1 cellular context compared by ENCODE assay signal in the genomic region with DNA sequence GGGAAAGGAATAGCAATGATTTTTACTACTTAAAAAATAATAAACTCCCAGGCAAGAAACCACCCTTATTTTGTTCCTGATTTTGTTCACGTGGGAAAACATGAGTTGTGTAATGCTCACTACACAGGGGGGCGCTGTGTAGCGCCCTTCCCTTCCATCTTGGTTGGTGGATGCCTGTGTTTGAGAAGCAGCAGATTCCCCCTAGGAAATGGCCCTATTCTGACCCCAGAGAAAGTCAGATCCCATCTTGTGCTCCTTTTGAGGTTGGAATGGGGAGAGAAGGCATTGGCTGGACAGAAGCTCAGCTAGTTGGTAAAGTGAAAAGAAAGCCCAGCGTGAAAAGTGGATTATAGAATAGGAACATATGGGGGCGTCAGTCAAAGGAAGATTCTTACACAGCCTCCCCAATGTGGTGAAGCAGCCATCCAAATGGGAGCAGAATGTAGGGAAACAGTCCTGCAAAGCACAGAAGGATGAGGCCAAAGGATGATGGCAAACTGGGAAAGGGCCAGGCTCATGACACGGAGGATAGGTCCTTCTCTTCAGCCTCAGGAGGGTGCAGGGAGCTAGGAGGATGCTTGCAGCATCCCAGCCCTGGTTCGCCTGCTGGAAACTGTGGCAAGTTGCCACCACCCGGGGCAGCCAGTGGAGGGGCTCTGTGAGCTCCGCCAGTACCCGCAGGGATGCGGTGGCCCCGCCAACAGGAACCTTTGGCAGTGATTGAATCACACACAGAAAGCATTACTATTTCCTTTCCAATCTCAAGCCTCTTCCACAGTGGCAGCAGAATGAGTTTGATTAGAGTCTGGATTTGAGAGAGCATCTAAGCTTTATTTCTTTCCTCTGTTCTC.
TF ChIP-seq lines count a peak whose summit lies in the region.

No MANE protein-coding gene starts in this region.

TF ChIP-seq in HepG2, 621 proteins besides CTCF, POLR2A, EP300 and RAD21 (continued from another document):
- TF ChIP-seq, protein P1, sequence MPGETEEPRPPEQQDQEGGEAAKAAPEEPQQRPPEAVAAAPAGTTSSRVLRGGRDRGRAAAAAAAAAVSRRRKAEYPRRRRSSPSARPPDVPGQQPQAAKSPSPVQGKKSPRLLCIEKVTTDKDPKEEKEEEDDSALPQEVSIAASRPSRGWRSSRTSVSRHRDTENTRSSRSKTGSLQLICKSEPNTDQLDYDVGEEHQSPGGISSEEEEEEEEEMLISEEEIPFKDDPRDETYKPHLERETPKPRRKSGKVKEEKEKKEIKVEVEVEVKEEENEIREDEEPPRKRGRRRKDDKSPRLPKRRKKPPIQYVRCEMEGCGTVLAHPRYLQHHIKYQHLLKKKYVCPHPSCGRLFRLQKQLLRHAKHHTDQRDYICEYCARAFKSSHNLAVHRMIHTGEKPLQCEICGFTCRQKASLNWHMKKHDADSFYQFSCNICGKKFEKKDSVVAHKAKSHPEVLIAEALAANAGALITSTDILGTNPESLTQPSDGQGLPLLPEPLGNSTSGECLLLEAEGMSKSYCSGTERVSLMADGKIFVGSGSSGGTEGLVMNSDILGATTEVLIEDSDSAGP (CRISPR knock-in tag; IDR thresholded peaks at IDR 0.05; ENCODE audit: borderline replicate concordance) = no peak
- TF ChIP-seq ZNF224 (CRISPR knock-in tag; IDR thresholded peaks at IDR 0.05) (no peak), PAX8 (CRISPR knock-in tag; IDR thresholded peaks at IDR 0.05; ENCODE audit: borderline replicate concordance) (no peak), ZNF598 (CRISPR knock-in tag; IDR thresholded peaks at IDR 0.05; ENCODE audit: borderline replicate concordance) (no peak)
